In the genomic region with DNA sequence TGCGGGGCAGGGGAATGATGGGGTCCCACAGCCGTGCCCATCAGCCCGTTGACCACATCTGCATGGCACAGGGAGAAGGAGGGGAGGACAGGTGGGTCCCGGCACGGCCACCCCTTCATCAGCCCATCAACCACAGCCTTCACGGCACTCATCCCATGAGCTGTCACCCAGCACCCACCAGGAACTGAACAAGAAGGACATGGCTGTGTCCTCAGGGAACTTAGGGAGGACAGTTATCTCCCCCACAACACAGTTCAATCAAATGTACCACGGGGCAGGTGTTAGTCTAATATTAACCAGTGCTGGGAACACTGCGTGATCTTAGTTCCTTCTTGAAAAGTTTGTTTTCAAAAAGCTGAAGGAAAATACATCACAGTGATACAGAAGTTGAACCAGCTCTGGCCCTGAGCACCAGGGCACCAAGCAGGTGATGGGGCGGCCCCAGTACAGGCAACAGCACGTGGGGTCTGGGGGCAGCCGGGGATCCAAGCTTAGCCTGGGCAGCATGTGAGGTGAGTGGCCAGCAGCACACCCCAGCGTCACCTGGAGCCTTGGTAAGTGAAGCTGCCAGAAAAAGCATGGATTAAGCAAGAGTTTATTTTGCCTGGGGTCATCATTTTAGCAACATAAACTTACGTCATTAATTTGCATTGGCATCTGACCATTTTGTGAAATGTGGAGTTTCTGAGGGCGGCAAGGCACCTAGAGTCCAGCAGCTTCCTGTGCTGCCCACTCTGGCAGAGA, we compare ENCODE assay signal across 13 cellular contexts. TPM values are rescaled to one million over a fixed set of nuclear protein-coding genes. Genes with fewer than 3 reads are reported as not detected.
DNase-seq lines count a peak whose midpoint lies in the region; ATAC-seq, FAIRE-seq and TF ChIP-seq lines count a peak whose summit lies in the region.
"Had no signal": no experiment of that assay in that cellular context is flagged by ENCODE, and none has a peak within 500 bp of the region (broad histone marks: within the 10 kb centered on the region; RNA-seq: fewer than 3 reads in every experiment).

No MANE protein-coding gene starts in this region.

- TF ChIP-seq EP300 in GM12878 (IDR thresholded peaks at IDR 0.05; ENCODE audit: borderline replicate concordance in 1 of 2, control insufficient read depth in 1 of 2, low read depth in 2 of 2, low read length in 2 of 2) = no peak

- TF ChIP-seq POLR2A in GM12878 (IDR thresholded peaks at IDR 0.05; ENCODE audit: low read depth, low read length) (no peak), spleen (IDR thresholded peaks at IDR 0.05) (no peak)

- H3K4me3 ChIP-seq in GM12878 (no peak overlapping the region), kidney epithelial cell (ENCODE audit: low read depth, low read length) (no peak overlapping the region), spleen (no peak overlapping the region), mucosa of descending colon (no peak overlapping the region)

- ATAC-seq in GM12878 (peak; percentile 69), mucosa of descending colon (no peak)

- H3K27me3 ChIP-seq in GM12878 (replicated peaks in 1 of 2; ENCODE audit: control insufficient read depth in 2 of 2, insufficient read depth in 2 of 2, low read length in 1 of 2) (peaks cover 2 to 16% of the 10 kb centered on the region in 2 experiments), kidney epithelial cell (ENCODE audit: control insufficient read depth, insufficient read depth, low read length) (peaks cover 17% of the 10 kb centered on the region), spleen (replicated peaks in 1 of 7) (peaks cover 0 to 23% (median 9%) of the 10 kb centered on the region in 7 donors)

- POLR2A ChIA-PET in GM12878 (lab: Charles Lee) = no interaction called here

- no peaks in the 10 kb centered on the region for H3K79me2 ChIP-seq in GM12878 (ENCODE audit: control insufficient read depth, insufficient read depth, low read length)

- H3K9ac ChIP-seq in GM12878 (ENCODE audit: control insufficient read depth, insufficient read depth, low read length) = no peak overlapping the region

- no TSS peak for BruUV-seq in GM12878 (replicated peaks; lab: Mats Ljungman, UMichigan)

- no peak overlapping the region for H3K4me2 ChIP-seq in GM12878 (ENCODE audit: control insufficient read depth, insufficient read depth)

- in situ Hi-C loops in GM12878 (cut with MboI) = no loop called here

- WGBS in GM12878 (ENCODE audit: insufficient coverage, insufficient replicate concordance, low lambda C conversion rate, missing lambda C conversion rate) = 27% methylated on average over 14 of the region's 14 CpGs
- WGBS in spleen, 5 donors = 78 to 88% (median 85%) methylated on average over 14 of the region's 14 CpGs

- H3K36me3 ChIP-seq in GM12878 (ENCODE audit: control insufficient read depth in 2 of 2, insufficient read depth in 2 of 2, low read length in 1 of 2) (no peaks in the 10 kb centered on the region), kidney epithelial cell (ENCODE audit: control insufficient read depth, insufficient read depth, low read length) (no peaks in the 10 kb centered on the region), spleen (no peaks in the 10 kb centered on the region), mucosa of descending colon (ENCODE audit: low read depth) (no peaks in the 10 kb centered on the region)

- H4K20me1 ChIP-seq in GM12878 (ENCODE audit: control insufficient read depth, insufficient read depth) = no peaks in the 10 kb centered on the region

- intact Hi-C loops in GM12878 (cut with micrococcal nuclease; ENCODE audit: unreplicated experiment) (no loop called here), spleen (cut with DNase I; ENCODE audit: low total_unique reads) (no loop called here), mucosa of descending colon (cut with DNase I, micrococcal nuclease) (no loop called here)

- no peak overlapping the region for H2AFZ ChIP-seq in GM12878 (ENCODE audit: control insufficient read depth, low read depth, low read length)

- no peak for FAIRE-seq in GM12878 (lab: Jason Lieb, UNC)

- DNase-seq in DMS 273 (lab: John Stamatoyannopoulos, UW; ENCODE audit: unreplicated experiment) = peak; percentile 16
- DNase-seq in DMS 273 treated with DMSO at 0.1 percent for 48 hours (lab: John Stamatoyannopoulos, UW) = no peak
- no peak for DNase-seq in GM12878 (ENCODE audit: low read depth, low spot score)
- DNase-seq in kidney epithelial cell (ENCODE audit: low read depth) = peak; percentile 23
- DNase-seq in spleen = peak; percentile 66
- no peak for DNase-seq in activated effector memory CD4-positive, alpha-beta T cell treated with anti-CD3 and anti-CD28 coated beads, Interleukin-2, amount 50 U/mL, for 16 hours
- no peak for DNase-seq in mucosa of descending colon
- no peak for DNase-seq in UCSD-AML1 (lab: John Stamatoyannopoulos, UW; ENCODE audit: unreplicated experiment)
- DNase-seq: 8988T; activated naive CD4-positive, alpha-beta T cell; GF-D8; naive B cell; stimulated activated CD4-positive, alpha-beta T cell treated with anti-CD3 and anti-CD28 coated beads, Interleukin-2, amount 100 ng/mL, for 48 hours had no signal

- RAD21 ChIA-PET in GM12878 (lab: Charles Lee; ENCODE audit: unreplicated experiment) = interaction anchor here (1.2 kb wide), 1 partner anchor 107 kb away, joined by 3 read pairs; no protein-coding TSS in a partner anchor

- SMC1A ChIA-PET in GM12878 (lab: Charles Lee; ENCODE audit: uncharacterized antibody, unreplicated experiment) = no interaction called here

- H3K4me1 ChIP-seq in GM12878 (ENCODE audit: control insufficient read depth, insufficient read depth, low read length) (peaks cover 3% of the 10 kb centered on the region; the same call in 1 of the 2 replicates), spleen (peaks cover 0 to 26% (median 8%) of the 10 kb centered on the region in 6 donors), mucosa of descending colon (ENCODE audit: low read depth) (peaks cover 13% of the 10 kb centered on the region)

- H3K9me3 ChIP-seq in GM12878 (replicated peaks; ENCODE audit: control insufficient read depth, insufficient read depth, low read length) (no peaks in the 10 kb centered on the region; the same call in 2 of the 3 replicates), spleen (no peaks in the 10 kb centered on the region), mucosa of descending colon (no peaks in the 10 kb centered on the region)

- CTCF ChIA-PET in GM12878 (lab: Yijun Ruan, JAX) = no interaction called here

- TF ChIP-seq RAD21 in GM12878 (IDR thresholded peaks at IDR 0.05; ENCODE audit: insufficient read depth, low read depth, low read length) = no peak

- H3K27ac ChIP-seq in GM12878 (ENCODE audit: control insufficient read depth, insufficient read depth) (no peak overlapping the region), spleen (no peak overlapping the region)

- TF ChIP-seq CTCF in GM12878 (IDR thresholded peaks at IDR 0.05 in 2 of 3, conservative IDR thresholded peaks at IDR 0.05 in 1 of 3; ENCODE audit: control insufficient read depth in 2 of 3, extremely low read depth in 1 of 3, insufficient read depth in 1 of 3, low read depth in 3 of 3, low read length in 3 of 3) (no peak), kidney epithelial cell (IDR thresholded peaks at IDR 0.05; ENCODE audit: insufficient read depth, low read length, poor library complexity, severe bottlenecking) (no peak), spleen (IDR thresholded peaks at IDR 0.05 in 8 of 11, conservative IDR thresholded peaks at IDR 0.05 in 3 of 11) (no peak), mucosa of descending colon (IDR thresholded peaks at IDR 0.05) (no peak)

TF ChIP-seq in GM12878, 131 proteins besides CTCF, POLR2A, EP300 and RAD21:
- TF ChIP-seq CHD2 (IDR thresholded peaks at IDR 0.05; ENCODE audit: borderline replicate concordance, low read depth, low read length) (no peak), ATF7 (IDR thresholded peaks at IDR 0.05; ENCODE audit: low read depth) (peak; percentile 48; the same call in 1 of the 2 replicates)

RNA-seq across cellular contexts. Expression of a gene that starts 35.5 kb away (rescaled TPM):
- 295 and 304 TPM in 2 replicates for total RNA-seq in GM12878 (2013; cell fraction: nucleolus; rRNA removed)
- total RNA-seq in GM12878 (2014; rRNA removed) = 47.2 and 52.8 TPM in 2 replicates
- 65.4 and 65.7 TPM in 2 replicates for total RNA-seq in GM12878 (2014; rRNA removed; fragmentation: Illumina TruSeq; extraction: Trizol)
- total RNA-seq in GM12878 (2021) = 67.8 and 68.2 TPM in 2 replicates
- polyA plus RNA-seq in GM12878 (2011; ENCODE audit: low read depth) = 13.2 TPM
- 40.7 and 43.0 TPM in 2 replicates for polyA plus RNA-seq in GM12878 (2011; rRNA removed)
- polyA plus RNA-seq in GM12878 (2011; cell fraction: cytosol; rRNA removed) = 19.6 and 21.3 TPM in 2 replicates
- polyA plus RNA-seq in GM12878 (2011; cell fraction: nucleus; rRNA removed) = 121 and 135 TPM in 2 replicates
- polyA plus RNA-seq in GM12878 (2012) = 18.5 and 22.9 TPM in 2 replicates
- polyA plus RNA-seq in GM12878 (2014; fragmentation: Illumina TruSeq; extraction: Trizol) = 58.5 and 89.6 TPM in 2 replicates
- 1 to 10 TPM; 5.7 to 8.7 TPM for polyA plus RNA-seq in GM12878 (2014; fragmentation: Nextera tagmentation; extraction: Ambion mirVana)
- polyA plus RNA-seq in GM12878 (2014; rRNA removed) = 48.5 and 50.2 TPM in 2 replicates
- polyA plus RNA-seq in GM12878 (2016; fragmentation: Nextera tagmentation; extraction: Ambion mirVana) = 10 to 100 TPM in 1 of 2 experiments, 1 to 10 TPM in 1; 7.2 to 11.8 TPM
- 60.1 and 66.5 TPM in 2 replicates for polyA minus RNA-seq in GM12878 (2011; rRNA and poly(A)+ RNA removed)
- 17.5 and 23.0 TPM in 2 replicates for polyA minus RNA-seq in GM12878 (2011; cell fraction: cytosol; rRNA and poly(A)+ RNA removed)
- 88.6 and 122 TPM in 2 replicates for polyA minus RNA-seq in GM12878 (2011; cell fraction: nucleus; rRNA and poly(A)+ RNA removed)
- total RNA-seq in kidney epithelial cell = 112 and 119 TPM in 2 replicates
- total RNA-seq in spleen = 100 to 1,000 TPM in 5 of 7 donors, 10 to 100 TPM in 2; 71.3 to 148 (median 133) TPM
- polyA plus RNA-seq in spleen = 10 to 100 TPM in 2 of 3 donors, 1 to 10 TPM in 1; 7.4 to 24.1 (median 12.1) TPM
- total RNA-seq in mucosa of descending colon = 100 to 1,000 TPM; 168 to 231 (median 208) TPM

Comparison
In these comparisons a context has a peak if more than half of its experiments do, and no peak if none do; other contexts are left out.
1. DNase-seq: peak in DMS 273 (single experiment), kidney epithelial cell (single experiment) and spleen (single experiment); none in DMS 273 treated with DMSO at 0.1 percent for 48 hours (single experiment), GM12878 (single experiment), activated effector memory CD4-positive, alpha-beta T cell treated with anti-CD3 and anti-CD28 coated beads, Interleukin-2, amount 50 U/mL, for 16 hours (single experiment), mucosa of descending colon (0 of 3) and UCSD-AML1 (single experiment).